In genomic region chrX:136694491-136695087, GRCh38 we compare ENCODE assay signal across 8 cellular contexts. TPM values are rescaled to one million over a fixed set of nuclear protein-coding genes. Genes with fewer than 3 reads are reported as not detected.
DNase-seq lines count a peak whose midpoint lies in the region; ATAC-seq and TF ChIP-seq lines count a peak whose summit lies in the region.

No MANE protein-coding gene starts in this region.

- no peaks in the 10 kb centered on the region for H3K27me3 ChIP-seq in body of pancreas
- H3K27me3 ChIP-seq in upper lobe of right lung, result no peaks in the 10 kb centered on the region

- H3K9me3 ChIP-seq in body of pancreas (no peaks in the 10 kb centered on the region), upper lobe of right lung (no peaks in the 10 kb centered on the region)

- intact Hi-C loops in body of pancreas (cut with DNase I), result no loop called here
- intact Hi-C loops in upper lobe of right lung (cut with DNase I), result no loop called here

- DNase-seq in SKM-1 treated with dmso at 0.1 percent for 144 hours (lab: John Stamatoyannopoulos, UW; ENCODE audit: unreplicated experiment), result peak; percentile 15
- no peak for DNase-seq in SKM-1 (lab: John Stamatoyannopoulos, UW; ENCODE audit: unreplicated experiment)
- peak; percentile 57 for DNase-seq in NCI-H748 (lab: John Stamatoyannopoulos, UW; ENCODE audit: unreplicated experiment)
- no peak for DNase-seq in body of pancreas
- DNase-seq in left kidney (ENCODE audit: low read depth, low spot score), result peak; percentile 54
- no peak for DNase-seq in upper lobe of right lung

- TF ChIP-seq POLR2A in body of pancreas (IDR thresholded peaks at IDR 0.05), result no peak

- H3K27ac ChIP-seq in body of pancreas, result no peak overlapping the region
- no peak overlapping the region for H3K27ac ChIP-seq in upper lobe of right lung

- TF ChIP-seq CTCF in body of pancreas (IDR thresholded peaks at IDR 0.05) (peak; percentile 21 to 67 (median 49)), upper lobe of right lung (IDR thresholded peaks at IDR 0.05) (peak; percentile 47)

- 41 to 42% methylated on average over 6 to 7 of the region's 7 CpGs for WGBS in body of pancreas, 2 donors

- ATAC-seq in GM19397 (IDR thresholded peaks at IDR 0.05; ENCODE audit: unreplicated experiment) (peak; percentile 73), HG03469 (IDR thresholded peaks at IDR 0.05; ENCODE audit: unreplicated experiment) (peak; percentile 66), body of pancreas (no peak), upper lobe of right lung (peak; percentile 56)

- H3K36me3 ChIP-seq in body of pancreas (replicated peaks in 1 of 2; ENCODE audit: insufficient read depth in 1 of 2, low read depth in 2 of 2) (no peaks in the 10 kb centered on the region), upper lobe of right lung (no peaks in the 10 kb centered on the region)

- H3K4me3 ChIP-seq in body of pancreas (no peak overlapping the region), upper lobe of right lung (no peak overlapping the region)

- H3K4me1 ChIP-seq in body of pancreas (no peaks in the 10 kb centered on the region), upper lobe of right lung (no peaks in the 10 kb centered on the region)

RNA-seq across cellular contexts. Expression of gene CD40LG, which starts 46.6 kb away (rescaled TPM):
- total RNA-seq in body of pancreas (not detected), upper lobe of right lung (1.6 TPM)

Comparison
In these comparisons a context has a peak if more than half of its experiments do, and no peak if none do; other contexts are left out.
1. DNase-seq: peak in SKM-1 treated with dmso at 0.1 percent for 144 hours (single experiment), NCI-H748 (single experiment) and left kidney (single experiment); none in SKM-1 (single experiment), body of pancreas (0 of 4) and upper lobe of right lung (single experiment).